Comparison of ENCODE assay signal across 8 cellular contexts in genomic region chr17:76791053-76791980, GRCh38. TPM values are rescaled to one million over a fixed set of nuclear protein-coding genes. Genes with fewer than 3 reads are reported as not detected.
A peak's percentile ranks its signal among the peaks of the same experiment; 100 is the strongest.
DNase-seq lines count a peak whose midpoint lies in the region; ATAC-seq, FAIRE-seq and TF ChIP-seq lines count a peak whose summit lies in the region.

No MANE protein-coding gene starts in this region.

- intact Hi-C loops in gastrocnemius medialis (cut with DNase I; ENCODE audit: low total_unique reads) = no loop called here
- intact Hi-C loops in lower leg skin (cut with DNase I; ENCODE audit: low total_unique reads) = no loop called here

- no peak for TF ChIP-seq CTCF in gastrocnemius medialis (IDR thresholded peaks at IDR 0.05 in 4 of 5, conservative IDR thresholded peaks at IDR 0.05 in 1 of 5)
- TF ChIP-seq CTCF in lower leg skin (IDR thresholded peaks at IDR 0.05) = no peak

- in situ Hi-C loops in gastrocnemius medialis (cut with MboI; ENCODE audit: low sequenced_read_pairs in 4 of 4) = no loop called here

- peaks cover 7% of the 10 kb centered on the region for H3K27me3 Mint-ChIP-seq in activated naive CD4-positive, alpha-beta T cell treated with anti-CD3 and anti-CD28 coated beads, Interleukin-2, amount 10 ng/mL, durations not matched to agents 7 days and 5 days
- no peaks in the 10 kb centered on the region for H3K27me3 Mint-ChIP-seq in stimulated activated naive CD8-positive, alpha-beta T cell treated with anti-CD3 and anti-CD28 coated beads, Interleukin-15, amount 100 ng/mL, for 72 hours

- H3K4me1 Mint-ChIP-seq in activated naive CD4-positive, alpha-beta T cell treated with anti-CD3 and anti-CD28 coated beads, Interleukin-2, amount 10 ng/mL, durations not matched to agents 7 days and 5 days = peaks cover 33% of the 10 kb centered on the region
- H3K4me1 Mint-ChIP-seq in stimulated activated naive CD8-positive, alpha-beta T cell treated with anti-CD3 and anti-CD28 coated beads, Interleukin-15, amount 100 ng/mL, for 72 hours = peaks cover 18% of the 10 kb centered on the region

- H3K4me3 ChIP-seq in gastrocnemius medialis (peak overlapping the region in 1 of 4 donors; percentile 11), lower leg skin (ENCODE audit: low read depth, poor library complexity, severe bottlenecking) (no peak overlapping the region)

- DNase-seq in NOMO-1 treated with dmso at 0.1 percent for 144 hours (lab: John Stamatoyannopoulos, UW; ENCODE audit: unreplicated experiment) = peak; percentile 26
- peak; percentile 78 for DNase-seq in activated naive CD4-positive, alpha-beta T cell treated with anti-CD3 and anti-CD28 coated beads, Interleukin-2, amount 10 ng/mL, durations not matched to agents 7 days and 5 days
- peak; percentile 12 to 33 for DNase-seq in stimulated activated naive CD8-positive, alpha-beta T cell treated with anti-CD3 and anti-CD28 coated beads, Interleukin-15, amount 100 ng/mL, for 72 hours
- DNase-seq in retina = no peak
- DNase-seq in gastrocnemius medialis = no peak
- DNase-seq in lower leg skin (ENCODE audit: low spot score in 2 of 2) = no peak

- TF ChIP-seq POLR2A in gastrocnemius medialis (IDR thresholded peaks at IDR 0.05) = no peak
- TF ChIP-seq POLR2A in lower leg skin (IDR thresholded peaks at IDR 0.05) = no peak

- peak overlapping the region; percentile 37 for H3K4me3 Mint-ChIP-seq in activated naive CD4-positive, alpha-beta T cell treated with anti-CD3 and anti-CD28 coated beads, Interleukin-2, amount 10 ng/mL, durations not matched to agents 7 days and 5 days
- H3K4me3 Mint-ChIP-seq in stimulated activated naive CD8-positive, alpha-beta T cell treated with anti-CD3 and anti-CD28 coated beads, Interleukin-15, amount 100 ng/mL, for 72 hours = peak overlapping the region; percentile 65 to 74

- peak; percentile 45 for FAIRE-seq in islet of Langerhans (lab: Jason Lieb, UNC)

- no peaks in the 10 kb centered on the region for H3K9me3 ChIP-seq in gastrocnemius medialis

- H3K36me3 ChIP-seq in gastrocnemius medialis = no peaks in the 10 kb centered on the region

- no peaks in the 10 kb centered on the region for H3K9me3 Mint-ChIP-seq in activated naive CD4-positive, alpha-beta T cell treated with anti-CD3 and anti-CD28 coated beads, Interleukin-2, amount 10 ng/mL, durations not matched to agents 7 days and 5 days
- H3K9me3 Mint-ChIP-seq in stimulated activated naive CD8-positive, alpha-beta T cell treated with anti-CD3 and anti-CD28 coated beads, Interleukin-15, amount 100 ng/mL, for 72 hours = no peaks in the 10 kb centered on the region

- ATAC-seq in GM18909 (IDR thresholded peaks at IDR 0.05; ENCODE audit: poor library complexity, unreplicated experiment) = peak; percentile 54
- ATAC-seq in stimulated activated naive CD8-positive, alpha-beta T cell treated with anti-CD3 and anti-CD28 coated beads, Interleukin-15, amount 100 ng/mL, for 72 hours = peak; percentile 85
- ATAC-seq in gastrocnemius medialis = no peak

- H3K27ac ChIP-seq in gastrocnemius medialis = peak overlapping the region in 1 of 4 donors; percentile 23

- CTCF ChIA-PET in activated naive CD4-positive, alpha-beta T cell treated with anti-CD3 and anti-CD28 coated beads, Interleukin-2, amount 10 ng/mL, durations not matched to agents 7 days and 5 days (lab: Charles Lee) = interaction anchor here (1.3 kb wide), 1 partner anchor 10 kb away, joined by 4 read pairs; no protein-coding TSS in a partner anchor

- WGBS in lower leg skin, 2 donors = 15 to 23% methylated on average over 11 of the region's 11 CpGs

- H3K4me1 ChIP-seq in gastrocnemius medialis = peaks cover 0 to 4% of the 10 kb centered on the region in 2 donors

- H3K27ac Mint-ChIP-seq in activated naive CD4-positive, alpha-beta T cell treated with anti-CD3 and anti-CD28 coated beads, Interleukin-2, amount 10 ng/mL, durations not matched to agents 7 days and 5 days = peak overlapping the region; percentile 83
- H3K27ac Mint-ChIP-seq in stimulated activated naive CD8-positive, alpha-beta T cell treated with anti-CD3 and anti-CD28 coated beads, Interleukin-15, amount 100 ng/mL, for 72 hours = peak overlapping the region in 1 of 2 donors; percentile 20

- H3K36me3 Mint-ChIP-seq in activated naive CD4-positive, alpha-beta T cell treated with anti-CD3 and anti-CD28 coated beads, Interleukin-2, amount 10 ng/mL, durations not matched to agents 7 days and 5 days = peaks cover 4% of the 10 kb centered on the region

- H3K27me3 ChIP-seq in gastrocnemius medialis = no peaks in the 10 kb centered on the region

RNA-seq across cellular contexts. Expression of gene MFSD11, which starts 53.4 kb away (rescaled TPM):
- total RNA-seq in gastrocnemius medialis = 10 to 100 TPM; 14.0 to 24.2 (median 19.5) TPM
- total RNA-seq in lower leg skin = 10 to 100 TPM; 33.4 to 38.4 (median 33.8) TPM

RNA-seq across cellular contexts. Expression of gene SRSF2, which starts 54.2 kb away (rescaled TPM):
- 100 to 1,000 TPM in 2 of 4 donors, 10 to 100 TPM in 2; 75.0 to 148 (median 90.4) TPM for total RNA-seq in gastrocnemius medialis
- total RNA-seq in lower leg skin = 100 to 1,000 TPM; 179 to 260 (median 189) TPM

Comparison
In these comparisons a context has a peak if more than half of its experiments do, and no peak if none do; other contexts are left out.
1. ATAC-seq: peak in GM18909 (single experiment) and stimulated activated naive CD8-positive, alpha-beta T cell treated with anti-CD3 and anti-CD28 coated beads, Interleukin-15, amount 100 ng/mL, for 72 hours (single experiment); none in gastrocnemius medialis (0 of 2).
2. DNase-seq: peak in NOMO-1 treated with dmso at 0.1 percent for 144 hours (single experiment), activated naive CD4-positive, alpha-beta T cell treated with anti-CD3 and anti-CD28 coated beads, Interleukin-2, amount 10 ng/mL, durations not matched to agents 7 days and 5 days (single experiment) and stimulated activated naive CD8-positive, alpha-beta T cell treated with anti-CD3 and anti-CD28 coated beads, Interleukin-15, amount 100 ng/mL, for 72 hours (2 of 2); none in retina (single experiment), gastrocnemius medialis (0 of 2) and lower leg skin (0 of 2).